In the genomic region with DNA sequence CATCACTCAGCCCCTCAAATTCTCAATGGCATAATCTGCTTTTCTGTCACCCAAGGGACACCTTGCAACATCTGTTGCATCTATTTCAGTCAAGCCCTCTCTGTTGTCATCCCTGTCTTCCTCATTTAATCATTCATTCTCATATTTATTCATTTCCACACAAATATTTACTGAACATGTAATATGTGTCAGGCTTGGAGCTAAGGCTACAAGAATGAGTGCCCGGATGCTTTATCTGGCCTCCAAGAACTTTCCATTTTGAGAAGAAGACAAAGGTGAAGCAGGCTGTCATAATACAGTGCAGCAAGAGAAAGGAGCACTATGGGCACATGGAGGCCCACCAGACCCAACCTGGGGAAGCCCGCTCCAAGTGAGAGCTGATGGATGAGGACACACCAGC, we compare ENCODE assay signal across 13 cellular contexts. TPM values are rescaled to one million over a fixed set of nuclear protein-coding genes. Genes with fewer than 3 reads are reported as not detected.
A peak's percentile ranks its signal among the peaks of the same experiment; 100 is the strongest.
DNase-seq lines count a peak whose midpoint lies in the region; ATAC-seq and TF ChIP-seq lines count a peak whose summit lies in the region.
"Had no signal": no experiment of that assay in that cellular context is flagged by ENCODE, and none has a peak within 500 bp of the region (broad histone marks: within the 10 kb centered on the region; RNA-seq: fewer than 3 reads in every experiment).

No MANE protein-coding gene starts in this region.

- TF ChIP-seq POLR2A in esophagus muscularis mucosa (IDR thresholded peaks at IDR 0.05; ENCODE audit: low read depth), result no peak

- H3K36me3 Mint-ChIP-seq in activated T-cell treated with anti-CD3 and anti-CD28 coated beads, Interleukin-2, amount 50 U/mL, for 72 hours (ENCODE audit: insufficient read depth in 2 of 2), result peaks cover 0 to 2% of the 10 kb centered on the region in 2 donors
- H3K36me3 Mint-ChIP-seq in activated T-cell treated with anti-CD3 and anti-CD28 coated beads, Interleukin-2, amount 50 U/mL, for 24 hours (ENCODE audit: low read depth), result peaks cover 14% of the 10 kb centered on the region
- H3K36me3 Mint-ChIP-seq in stimulated activated effector memory CD8-positive, alpha-beta T cell treated with anti-CD3 and anti-CD28 coated beads, Interleukin-12 subunit alpha, Interleukin-12 subunit beta, amount 100 ng/mL, for 72 hours, result peaks cover 22% of the 10 kb centered on the region
- H3K36me3 Mint-ChIP-seq in HFFc6 (ENCODE audit: low read depth), result no peaks in the 10 kb centered on the region
- H3K36me3 Mint-ChIP-seq: CD4-positive, CD25-positive, alpha-beta regulatory T cell had no signal

- ATAC-seq in activated T-cell treated with anti-CD3 and anti-CD28 coated beads, Interleukin-2, amount 50 U/mL, for 72 hours (replicated peaks in 1 of 2), result peak; percentile 41 to 68
- ATAC-seq in stimulated activated effector memory CD8-positive, alpha-beta T cell treated with anti-CD3 and anti-CD28 coated beads, Interleukin-12 subunit alpha, Interleukin-12 subunit beta, amount 100 ng/mL, for 72 hours, result peak; percentile 68

- H3K27ac Mint-ChIP-seq in activated T-cell treated with anti-CD3 and anti-CD28 coated beads, Interleukin-2, amount 50 U/mL, for 72 hours, result no peak overlapping the region
- no peak overlapping the region for H3K27ac Mint-ChIP-seq in activated T-cell treated with anti-CD3 and anti-CD28 coated beads, Interleukin-2, amount 50 U/mL, for 24 hours
- no peak overlapping the region for H3K27ac Mint-ChIP-seq in stimulated activated effector memory CD8-positive, alpha-beta T cell treated with anti-CD3 and anti-CD28 coated beads, Interleukin-12 subunit alpha, Interleukin-12 subunit beta, amount 100 ng/mL, for 72 hours
- H3K27ac Mint-ChIP-seq in HFFc6, result no peak overlapping the region
- H3K27ac Mint-ChIP-seq: CD4-positive, CD25-positive, alpha-beta regulatory T cell had no signal

- H3K27me3 ChIP-seq in esophagus muscularis mucosa, result peaks cover 0 to 15% (median 0%) of the 10 kb centered on the region in 4 donors

- no peaks in the 10 kb centered on the region for H3K27me3 Mint-ChIP-seq in activated T-cell treated with anti-CD3 and anti-CD28 coated beads, Interleukin-2, amount 50 U/mL, for 72 hours (ENCODE audit: low read depth)
- H3K27me3 Mint-ChIP-seq in activated T-cell treated with anti-CD3 and anti-CD28 coated beads, Interleukin-2, amount 50 U/mL, for 24 hours, result no peaks in the 10 kb centered on the region
- H3K27me3 Mint-ChIP-seq in HFFc6 (ENCODE audit: insufficient read depth), result no peaks in the 10 kb centered on the region; the same call in 1 of the 2 replicates
- H3K27me3 Mint-ChIP-seq: CD4-positive, CD25-positive, alpha-beta regulatory T cell had no signal

- no peaks in the 10 kb centered on the region for H3K4me1 ChIP-seq in esophagus muscularis mucosa

- intact Hi-C loops in esophagus muscularis mucosa (cut with DNase I), result no loop called here

- H3K9me3 Mint-ChIP-seq in activated T-cell treated with anti-CD3 and anti-CD28 coated beads, Interleukin-2, amount 50 U/mL, for 72 hours, result no peaks in the 10 kb centered on the region
- no peaks in the 10 kb centered on the region for H3K9me3 Mint-ChIP-seq in activated T-cell treated with anti-CD3 and anti-CD28 coated beads, Interleukin-2, amount 50 U/mL, for 24 hours
- H3K9me3 Mint-ChIP-seq in stimulated activated effector memory CD8-positive, alpha-beta T cell treated with anti-CD3 and anti-CD28 coated beads, Interleukin-12 subunit alpha, Interleukin-12 subunit beta, amount 100 ng/mL, for 72 hours, result no peaks in the 10 kb centered on the region
- H3K9me3 Mint-ChIP-seq in HFFc6, result no peaks in the 10 kb centered on the region
- H3K9me3 Mint-ChIP-seq: CD4-positive, CD25-positive, alpha-beta regulatory T cell had no signal

- no peak overlapping the region for H3K4me3 ChIP-seq in esophagus muscularis mucosa

- H3K9me3 ChIP-seq in esophagus muscularis mucosa, result no peaks in the 10 kb centered on the region

- WGBS in esophagus muscularis mucosa, result 86% methylated on average over 2 of the region's 2 CpGs

- no peak for TF ChIP-seq EP300 in esophagus muscularis mucosa (IDR thresholded peaks at IDR 0.05)

- H3K27ac ChIP-seq in esophagus muscularis mucosa (replicated peaks in 1 of 4), result no peak overlapping the region
- H3K27ac ChIP-seq: 22Rv1 had no signal

- H3K36me3 ChIP-seq in esophagus muscularis mucosa, result no peaks in the 10 kb centered on the region

- TF ChIP-seq CTCF in esophagus muscularis mucosa (IDR thresholded peaks at IDR 0.05), result no peak
- TF ChIP-seq CTCF in HFFc6 (IDR thresholded peaks at IDR 0.05), result no peak

- H3K4me3 Mint-ChIP-seq in activated T-cell treated with anti-CD3 and anti-CD28 coated beads, Interleukin-2, amount 50 U/mL, for 72 hours, result no peak overlapping the region
- no peak overlapping the region for H3K4me3 Mint-ChIP-seq in activated T-cell treated with anti-CD3 and anti-CD28 coated beads, Interleukin-2, amount 50 U/mL, for 24 hours
- no peak overlapping the region for H3K4me3 Mint-ChIP-seq in stimulated activated effector memory CD8-positive, alpha-beta T cell treated with anti-CD3 and anti-CD28 coated beads, Interleukin-12 subunit alpha, Interleukin-12 subunit beta, amount 100 ng/mL, for 72 hours
- no peak overlapping the region for H3K4me3 Mint-ChIP-seq in HFFc6
- H3K4me3 Mint-ChIP-seq: CD4-positive, CD25-positive, alpha-beta regulatory T cell had no signal

- H3K4me1 Mint-ChIP-seq in activated T-cell treated with anti-CD3 and anti-CD28 coated beads, Interleukin-2, amount 50 U/mL, for 72 hours (ENCODE audit: low read depth), result peaks cover 29% of the 10 kb centered on the region
- peaks cover 37% of the 10 kb centered on the region for H3K4me1 Mint-ChIP-seq in activated T-cell treated with anti-CD3 and anti-CD28 coated beads, Interleukin-2, amount 50 U/mL, for 24 hours (ENCODE audit: low read depth)
- peaks cover 34% of the 10 kb centered on the region for H3K4me1 Mint-ChIP-seq in stimulated activated effector memory CD8-positive, alpha-beta T cell treated with anti-CD3 and anti-CD28 coated beads, Interleukin-12 subunit alpha, Interleukin-12 subunit beta, amount 100 ng/mL, for 72 hours
- no peaks in the 10 kb centered on the region for H3K4me1 Mint-ChIP-seq in HFFc6 (ENCODE audit: low read depth)

- DNase-seq in NOMO-1 treated with DMSO at 0.1 percent for 48 hours (lab: John Stamatoyannopoulos, UW; ENCODE audit: unreplicated experiment), result peak; percentile 12
- no peak for DNase-seq in NOMO-1 treated with dmso at 0.1 percent for 144 hours (lab: John Stamatoyannopoulos, UW; ENCODE audit: unreplicated experiment)
- DNase-seq in activated T-cell treated with anti-CD3 and anti-CD28 coated beads, Interleukin-2, amount 50 U/mL, for 72 hours, result no peak
- no peak for DNase-seq in activated T-cell treated with anti-CD3 and anti-CD28 coated beads, Interleukin-2, amount 50 U/mL, for 24 hours
- DNase-seq in esophagus muscularis mucosa (ENCODE audit: extremely low spot score), result peak; percentile 21
- DNase-seq in stimulated activated effector memory CD8-positive, alpha-beta T cell treated with anti-CD3 and anti-CD28 coated beads, Interleukin-12 subunit alpha, Interleukin-12 subunit beta, amount 100 ng/mL, for 72 hours (ENCODE audit: low spot score in 2 of 2), result no peak
- no peak for DNase-seq in HFFc6
- no peak for DNase-seq in mucosa of gallbladder (ENCODE audit: low spot score)
- DNase-seq: CD4-positive, CD25-positive, alpha-beta regulatory T cell; GF-D8 had no signal

RNA-seq across cellular contexts. Expression of a gene that starts 15.6 kb away (rescaled TPM):
- total RNA-seq in activated T-cell treated with anti-CD3 and anti-CD28 coated beads, Interleukin-2, amount 50 U/mL, for 72 hours, result 1 to 10 TPM; 7.6 to 9.5 TPM
- 10 to 100 TPM in 1 of 4 donors, under 1 TPM in 3; 0.42 to 11.3 (median 0.58) TPM for total RNA-seq in esophagus muscularis mucosa
- not detected for total RNA-seq in HFFc6 (2021; fragmentation: NEBNext Ultra II Directional; extraction: Animal tissue kit (Norgen Biotek cat#: 25700))
- 1.6 TPM for total RNA-seq in mucosa of gallbladder
- total RNA-seq: A673 had no signal

RNA-seq across cellular contexts. Expression of a gene that starts 34.4 kb away (rescaled TPM):
- total RNA-seq in activated T-cell treated with anti-CD3 and anti-CD28 coated beads, Interleukin-2, amount 50 U/mL, for 72 hours, result under 1 TPM in 1 of 2 donors, not detected in 1; 0.14 TPM
- total RNA-seq in esophagus muscularis mucosa (not detected), mucosa of gallbladder (19.9 TPM)
- total RNA-seq in HFFc6 (2021; fragmentation: NEBNext Ultra II Directional; extraction: Animal tissue kit (Norgen Biotek cat#: 25700)), result under 1 TPM in 1 of 6 experiments, not detected in 5; 0.05 TPM
- total RNA-seq: CD4-positive, CD25-positive, alpha-beta regulatory T cell; H4 had no signal

Comparison
In these comparisons a context has a peak if more than half of its experiments do, and no peak if none do; other contexts are left out.
1. DNase-seq: peak in NOMO-1 treated with DMSO at 0.1 percent for 48 hours (single experiment) and esophagus muscularis mucosa (single experiment); none in NOMO-1 treated with dmso at 0.1 percent for 144 hours (single experiment), activated T-cell treated with anti-CD3 and anti-CD28 coated beads, Interleukin-2, amount 50 U/mL, for 72 hours (0 of 2), activated T-cell treated with anti-CD3 and anti-CD28 coated beads, Interleukin-2, amount 50 U/mL, for 24 hours (single experiment), stimulated activated effector memory CD8-positive, alpha-beta T cell treated with anti-CD3 and anti-CD28 coated beads, Interleukin-12 subunit alpha, Interleukin-12 subunit beta, amount 100 ng/mL, for 72 hours (0 of 2), HFFc6 (single experiment) and mucosa of gallbladder (single experiment).
2. RNA of a gene that starts 34.4 kb away (total RNA-seq): 19.9 TPM in mucosa of gallbladder (single experiment); 0.14 TPM in activated T-cell treated with anti-CD3 and anti-CD28 coated beads, Interleukin-2, amount 50 U/mL, for 72 hours, 0.05 TPM in HFFc6 and not detected in esophagus muscularis mucosa; every median in the first group is over 10 times any median in the second.